Comparison of ENCODE assay signal across 8 cellular contexts in the genomic region with DNA sequence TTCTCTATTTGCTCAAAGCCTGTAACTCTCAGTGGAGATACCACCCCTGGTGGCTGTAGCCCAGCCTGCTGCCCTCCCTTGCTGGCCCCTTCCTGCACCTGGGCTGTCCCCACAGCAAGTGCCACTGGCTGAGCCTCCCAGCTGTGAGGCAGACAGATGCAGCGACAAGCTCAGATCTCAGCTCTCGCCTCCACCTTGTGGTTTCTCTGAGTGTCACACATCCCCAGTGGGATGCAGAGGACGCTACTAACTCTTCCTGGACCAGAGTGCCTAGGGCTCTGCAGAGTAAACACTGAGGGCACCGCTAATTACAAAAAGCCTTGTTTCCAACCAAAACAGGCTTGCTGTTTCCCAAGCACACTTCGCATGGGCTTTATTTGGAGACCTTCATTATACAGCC. TPM values are rescaled to one million over a fixed set of nuclear protein-coding genes. Genes with fewer than 3 reads are reported as not detected.
DNase-seq lines count a peak whose midpoint lies in the region; ATAC-seq, FAIRE-seq and TF ChIP-seq lines count a peak whose summit lies in the region.

No MANE protein-coding gene starts in this region.

- H3K9ac ChIP-seq in H1 (replicated peaks in 1 of 4; ENCODE audit: extremely low read depth in 1 of 4, low read depth in 3 of 4, low read length in 3 of 4): no peak overlapping the region

- no peak overlapping the region for H3K4ac ChIP-seq in H1 (replicated peaks; ENCODE audit: insufficient read length, low read depth, low read length)

- TF ChIP-seq EP300 in A549 (IDR thresholded peaks at IDR 0.05): no peak
- TF ChIP-seq EP300 in H1 (IDR thresholded peaks at IDR 0.05; ENCODE audit: borderline replicate concordance in 1 of 2, low read depth in 2 of 2, low read length in 2 of 2): no peak

- no peak overlapping the region for H2BK15ac ChIP-seq in H1 (ENCODE audit: low read length)

- peak overlapping the region; percentile 50; the same call in 1 of the 2 replicates for H2BK12ac ChIP-seq in H1 (ENCODE audit: low read depth, low read length)

- H2BK5ac ChIP-seq in H1 (ENCODE audit: low read depth, low read length): peak overlapping the region; percentile 31; the same call in 1 of the 2 replicates

- TF ChIP-seq RAD21 in A549 (conservative IDR thresholded peaks at IDR 0.05 in 1 of 2, IDR thresholded peaks at IDR 0.05 in 1 of 2): peak in 1 of 2 experiments; percentile 51; a peak in 2 of 5 replicates
- TF ChIP-seq RAD21 in H1 (IDR thresholded peaks at IDR 0.05 in 1 of 2, conservative IDR thresholded peaks at IDR 0.05 in 1 of 2; ENCODE audit: low read depth in 2 of 2, low read length in 2 of 2): peak; percentile 68 to 77

- POLR2A ChIA-PET in A549 (lab: Yijun Ruan, JAX): interaction anchor here (2.8 kb wide), 1 partner anchor 9 kb away, joined by 15 read pairs; a partner anchor contains a TSS
- POLR2A ChIA-PET in PC-9 (lab: Charles Lee; ENCODE audit: unreplicated experiment): no interaction called here
- POLR2A ChIA-PET in H1 (lab: Charles Lee; ENCODE audit: partially characterized antibody): interaction anchor here (0.7 to 1.9 kb wide), 4 partner anchors 9 to 186 kb away, joined by 3 to 10 read pairs (median 4); a partner anchor contains a TSS

- H3K23ac ChIP-seq in H1 (ENCODE audit: insufficient read length): no peak overlapping the region

- H3K79me1 ChIP-seq in H1 (ENCODE audit: low read depth, low read length): no peaks in the 10 kb centered on the region

- no peaks in the 10 kb centered on the region for H3F3A ChIP-seq in PC-9 (ENCODE audit: insufficient read depth, low read depth)

- TF ChIP-seq POLR2A in A549 (IDR thresholded peaks at IDR 0.05; ENCODE audit: low read length) (no peak), GM12891 (IDR thresholded peaks at IDR 0.05; ENCODE audit: low read depth, low read length) (no peak), H1 (IDR thresholded peaks at IDR 0.05; ENCODE audit: control extremely low read depth in 1 of 2, low read depth in 2 of 2, low read length in 2 of 2) (no peak)

- H3K14ac ChIP-seq in H1 (ENCODE audit: insufficient read length): no peak overlapping the region

- no peak overlapping the region for H2BK120ac ChIP-seq in H1 (replicated peaks; ENCODE audit: low read depth, low read length)

- H2AFZ ChIP-seq in PC-9 (no peak overlapping the region), H1 (ENCODE audit: low read length) (no peak overlapping the region)

- H3K27ac ChIP-seq in A549 (no peak overlapping the region), PC-9 (no peak overlapping the region), H1 (ENCODE audit: low read depth, low read length) (no peak overlapping the region)

- H3K79me2 ChIP-seq in PC-9 (ENCODE audit: low read depth) (no peaks in the 10 kb centered on the region), H1 (ENCODE audit: control insufficient read depth in 1 of 2, insufficient read depth in 2 of 2, low read length in 2 of 2) (no peaks in the 10 kb centered on the region)

- no peaks in the 10 kb centered on the region for H3K9me2 ChIP-seq in PC-9 (ENCODE audit: insufficient read depth)

- no peak overlapping the region for H3K4me3 ChIP-seq in A549
- H3K4me3 ChIP-seq in PC-9: no peak overlapping the region
- no peak overlapping the region for H3K4me3 ChIP-seq in H1 (ENCODE audit: extremely low read depth in 1 of 4, insufficient read depth in 2 of 4, low read depth in 3 of 4, low read length in 4 of 4)

- H3K36me3 ChIP-seq in PC-9 (ENCODE audit: low read depth) (no peaks in the 10 kb centered on the region), H1 (ENCODE audit: control insufficient read depth in 2 of 4, insufficient read depth in 4 of 4, low read length in 3 of 4) (no peaks in the 10 kb centered on the region)

- ATAC-seq in A549 (peak; percentile 98 to 99), GM19023 (IDR thresholded peaks at IDR 0.05; ENCODE audit: unreplicated experiment) (no peak)

- H4K20me1 ChIP-seq in PC-9 (ENCODE audit: insufficient read depth) (no peaks in the 10 kb centered on the region), H1 (replicated peaks in 1 of 2; ENCODE audit: control insufficient read depth in 1 of 2, insufficient read depth in 2 of 2, low read length in 2 of 2) (peaks cover 10% of the 10 kb centered on the region in 2 experiments)

- FAIRE-seq in A549 (lab: Jason Lieb, UNC) (no peak), GM12891 (lab: Jason Lieb, UNC) (peak; percentile 94), H1 (lab: Jason Lieb, UNC) (peak; percentile 73)

- DNase-seq in A549 (ENCODE audit: low read depth in 1 of 2, low spot score in 1 of 2) (peak; percentile 20 to 48), GM12891 (ENCODE audit: insufficient read length, low spot score) (peak; percentile 62), PC-9 (no peak), H1 (ENCODE audit: low read depth in 1 of 2, low spot score in 2 of 2) (peak; percentile 36 to 74), NCI-H1048 (lab: John Stamatoyannopoulos, UW) (no peak), midbrain (lab: John Stamatoyannopoulos, UW) (no peak)
- peak; percentile 46 for DNase-seq in stimulated activated CD8-positive, alpha-beta memory T cell treated with anti-CD3 and anti-CD28 coated beads, Interleukin-4, amount 100 ng/mL, for 48 hours

- no peak overlapping the region for H3K4me2 ChIP-seq in A549
- no peak overlapping the region for H3K4me2 ChIP-seq in PC-9
- 0 out of 4 replicates have a peak overlapping the region, but pooled peaks of 1 of the 2 experiments have one; percentile 19 for H3K4me2 ChIP-seq in H1 (ENCODE audit: insufficient read depth in 1 of 2, low read depth in 2 of 2, low read length in 2 of 2)

- no peaks in the 10 kb centered on the region for H3K9me3 ChIP-seq in A549
- H3K9me3 ChIP-seq in PC-9 (ENCODE audit: insufficient read depth, low read depth): no peaks in the 10 kb centered on the region
- H3K9me3 ChIP-seq in H1 (ENCODE audit: insufficient read depth in 2 of 2, low read depth in 1 of 2, low read length in 1 of 2): no peaks in the 10 kb centered on the region

- BruUV-seq in PC-9 (replicated peaks; lab: Mats Ljungman, UMichigan): no TSS peak

- CTCF ChIA-PET in A549 (lab: Yijun Ruan, JAX): interaction anchor here (0.6 to 0.8 kb wide), 5 partner anchors 12 to 218 kb away, joined by 3 read pairs; no protein-coding TSS in a partner anchor
- CTCF ChIA-PET in PC-9 (lab: Charles Lee): interaction anchor here (0.6 kb wide), 1 partner anchor 52 kb away, joined by 5 read pairs; no protein-coding TSS in a partner anchor
- CTCF ChIA-PET in H1 (lab: Charles Lee; ENCODE audit: partially characterized antibody): interaction anchor here (1.1 to 5.8 kb wide), 5 partner anchors 10 to 198 kb away, joined by 3 to 45 read pairs (median 9); no protein-coding TSS in a partner anchor

- TF ChIP-seq CTCF in A549 (IDR thresholded peaks at IDR 0.05) (0 out of 3 replicates have a peak, but pooled peaks have one; percentile 8), PC-9 (conservative IDR thresholded peaks at IDR 0.05) (peak; percentile 43; the same call in 1 of the 2 replicates), H1 (IDR thresholded peaks at IDR 0.05; ENCODE audit: control extremely low read depth in 1 of 3, insufficient read depth in 1 of 3, low read depth in 1 of 3, low read length in 3 of 3) (peak; percentile 69 to 85 (median 70))

- 0 out of 2 replicates have a peak overlapping the region, but pooled peaks have one; percentile 42 for H2AK5ac ChIP-seq in H1 (ENCODE audit: low read depth, low read length)

- peak overlapping the region; percentile 11; the same call in 1 of the 2 replicates for H4K8ac ChIP-seq in H1 (ENCODE audit: extremely low read depth, insufficient read depth, low read length)

- H3K18ac ChIP-seq in H1 (ENCODE audit: extremely low read depth, low read length): 0 out of 2 replicates have a peak overlapping the region, but pooled peaks have one; percentile 7

- H4K91ac ChIP-seq in H1 (replicated peaks; ENCODE audit: insufficient read length, low read length): no peak overlapping the region

- H4K5ac ChIP-seq in H1 (ENCODE audit: insufficient read length, low read depth, low read length): no peak overlapping the region

- no peaks in the 10 kb centered on the region for H3K4me1 ChIP-seq in A549
- no peaks in the 10 kb centered on the region for H3K4me1 ChIP-seq in PC-9 (replicated peaks; ENCODE audit: insufficient read depth)
- H3K4me1 ChIP-seq in H1 (replicated peaks in 1 of 4; ENCODE audit: control insufficient read depth in 3 of 4, insufficient read depth in 4 of 4, low read length in 3 of 4): peaks cover 3 to 5% (median 4%) of the 10 kb centered on the region in 4 experiments; a peak in 6 of 7 replicates

- H3K23me2 ChIP-seq in H1 (ENCODE audit: low read depth, low read length): no peaks in the 10 kb centered on the region

- H3K27me3 ChIP-seq in PC-9 (ENCODE audit: insufficient read depth, low read depth): no peaks in the 10 kb centered on the region
- H3K27me3 ChIP-seq in H1 (replicated peaks in 1 of 4; ENCODE audit: control insufficient read depth in 3 of 4, extremely low read depth in 1 of 4, insufficient read depth in 3 of 4, low read length in 3 of 4): no peaks in the 10 kb centered on the region

- 24% methylated on average over 5 of the region's 5 CpGs for WGBS in A549 (ENCODE audit: missing lambda C conversion rate)
- 37% methylated on average over 5 of the region's 5 CpGs; no CpG with 5 or more reads in 1 of the 2 experiments for WGBS in H1 (ENCODE audit: extremely low coverage in 1 of 2, insufficient coverage in 1 of 2, insufficient read length in 1 of 2, insufficient replicate concordance in 2 of 2, low coverage in 1 of 2, low lambda C conversion rate in 2 of 2, missing lambda C conversion rate in 1 of 2), 2 experiments

- intact Hi-C loops in PC-9 (cut with micrococcal nuclease; ENCODE audit: unreplicated experiment): no loop called here

- H2BK20ac ChIP-seq in H1 (ENCODE audit: low read length): no peak overlapping the region

- no peak overlapping the region for H3K56ac ChIP-seq in H1 (replicated peaks; ENCODE audit: insufficient read length, low read depth, low read length)

RNA-seq across cellular contexts. Expression of a gene that starts 8.9 kb away (rescaled TPM):
- polyA plus RNA-seq in A549 (2011; rRNA removed): 0.59 and 0.65 TPM in 2 replicates
- polyA plus RNA-seq in A549 (2012; cell fraction: cytosol; rRNA removed): 0.19 and 0.28 TPM in 2 replicates
- polyA plus RNA-seq in A549 (2012; cell fraction: nucleus; rRNA removed): 0.35 and 0.42 TPM in 2 replicates
- polyA plus RNA-seq in A549 (2017; fragmentation: RNase III; extraction: RNeasy Plus Mini Kit Qiagen cat#74134 plus additional on column Dnase treatment): 0.07 to 0.36 TPM (median 0.22 TPM) in 3 replicates
- 0.29 and 0.62 TPM in 2 replicates for polyA minus RNA-seq in A549 (2011; rRNA and poly(A)+ RNA removed)
- 0.44 TPM for polyA plus RNA-seq in GM12891 (2012; ENCODE audit: low read depth, missing spikeins)
- 5.2 and 8.3 TPM in 2 replicates for total RNA-seq in PC-9 (2021)
- total RNA-seq in H1 (2021; fragmentation: NEBNext Ultra II Directional; extraction: Animal tissue kit (Norgen Biotek cat#: 25700)): 6.7 and 7.6 TPM in 2 replicates
- 5.9 and 6.0 TPM in 2 replicates for polyA plus RNA-seq in H1 (2011; rRNA removed)
- 8.0 TPM for polyA plus RNA-seq in H1 (2011; cell fraction: cytosol; rRNA removed)
- polyA plus RNA-seq in H1 (2011; cell fraction: nucleus; rRNA removed): 12.7 TPM
- 5.0 to 11.0 TPM (median 6.6 TPM) in 4 replicates for polyA plus RNA-seq in H1 (2012, experiment 1 of 2)
- polyA plus RNA-seq in H1 (2012, experiment 2 of 2): 3.4 TPM
- polyA plus RNA-seq in H1 (2013, experiment 1 of 2): 5.9 TPM
- polyA plus RNA-seq in H1 (2013, experiment 2 of 2): 5.0 TPM
- 12.7 and 20.1 TPM in 2 replicates for polyA minus RNA-seq in H1 (2011; rRNA and poly(A)+ RNA removed)
- 5.3 TPM for polyA minus RNA-seq in H1 (2011; cell fraction: cytosol; rRNA and poly(A)+ RNA removed)
- polyA minus RNA-seq in H1 (2011; cell fraction: nucleus; rRNA and poly(A)+ RNA removed): 9.1 TPM

Comparison
In these comparisons a context has a peak if more than half of its experiments do, and no peak if none do; other contexts are left out.
1. DNase-seq: peak in A549 (2 of 2), GM12891 (single experiment), H1 (2 of 2) and stimulated activated CD8-positive, alpha-beta memory T cell treated with anti-CD3 and anti-CD28 coated beads, Interleukin-4, amount 100 ng/mL, for 48 hours (single experiment); none in PC-9 (0 of 2), NCI-H1048 (single experiment) and midbrain (single experiment).
2. CTCF ChIP-seq: peak in every context shown above with its lines; median percentile 70 in H1; 43 in PC-9; 8 in A549.